In the genomic region with DNA sequence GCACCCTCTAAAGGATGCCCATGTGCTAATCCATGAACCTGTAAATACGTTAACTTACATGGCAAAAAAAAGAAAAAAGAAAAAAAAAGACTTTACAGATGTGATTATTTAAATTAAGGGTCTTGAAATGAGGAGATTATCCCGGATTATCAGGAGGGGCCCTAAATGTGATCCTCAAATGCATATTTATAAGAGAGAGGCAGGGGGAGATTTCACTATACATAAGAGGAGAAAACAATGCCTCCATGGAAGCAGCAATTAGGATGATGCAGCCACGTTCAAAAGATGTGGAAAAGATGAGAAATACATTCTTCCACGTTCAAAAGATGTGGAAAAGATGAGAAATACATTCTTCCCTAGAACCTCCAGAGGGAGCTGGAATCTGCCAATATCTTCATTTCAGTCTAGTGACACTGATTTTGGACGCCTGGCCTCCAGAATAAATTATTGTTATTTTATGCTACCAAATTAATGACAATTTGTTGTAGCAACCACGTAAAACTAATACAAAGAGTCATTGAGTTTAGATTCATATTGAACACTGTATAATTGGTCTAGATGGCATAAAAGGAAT, we compare ENCODE assay signal across 12 cellular contexts.
DNase-seq lines count a peak whose midpoint lies in the region; ATAC-seq lines count a peak whose summit lies in the region.
"Had no signal": no experiment of that assay in that cellular context is flagged by ENCODE, and none has a peak within 500 bp of the region (broad histone marks: within the 10 kb centered on the region; RNA-seq: fewer than 3 reads in every experiment).

No MANE protein-coding gene starts in this region.

- H3K27ac Mint-ChIP-seq in CD4-positive, alpha-beta memory T cell = no peak overlapping the region

- no peaks in the 10 kb centered on the region for H3K36me3 ChIP-seq in HAP-1 (replicated peaks)
- H3K36me3 ChIP-seq in CD4-positive, alpha-beta memory T cell (ENCODE audit: insufficient read depth, low read length) = no peaks in the 10 kb centered on the region

- H3K4me1 ChIP-seq in HAP-1 = no peaks in the 10 kb centered on the region; the same call in 1 of the 2 replicates
- H3K4me1 ChIP-seq in CD4-positive, alpha-beta memory T cell (ENCODE audit: insufficient read depth, low read length) = no peaks in the 10 kb centered on the region

- no peaks in the 10 kb centered on the region for H3K36me3 Mint-ChIP-seq in CD4-positive, alpha-beta memory T cell

- H3K27me3 ChIP-seq in HAP-1 (ENCODE audit: low read depth) = no peaks in the 10 kb centered on the region
- H3K27me3 ChIP-seq in CD4-positive, alpha-beta memory T cell (ENCODE audit: insufficient read depth, low read length) = no peaks in the 10 kb centered on the region

- no peaks in the 10 kb centered on the region for H3K4me1 Mint-ChIP-seq in CD4-positive, alpha-beta memory T cell

- no peak overlapping the region for H3K4me3 Mint-ChIP-seq in CD4-positive, alpha-beta memory T cell

- POLR2A ChIA-PET in CD4-positive, alpha-beta memory T cell (lab: Charles Lee; ENCODE audit: partially characterized antibody) = no interaction called here

- peaks cover 4% of the 10 kb centered on the region; the same call in 1 of the 2 replicates for H3K9me3 ChIP-seq in HAP-1
- no peaks in the 10 kb centered on the region for H3K9me3 ChIP-seq in CD4-positive, alpha-beta memory T cell (ENCODE audit: control insufficient read depth in 1 of 2, low read length in 2 of 2)

- H3K27ac ChIP-seq in CD4-positive, alpha-beta memory T cell (ENCODE audit: low read depth, low read length) = no peak overlapping the region
- H3K27ac ChIP-seq: SK-N-MC had no signal

- DNase-seq in AG08395 (ENCODE audit: low spot score) (peak; percentile 10), HAP-1 (ENCODE audit: low spot score in 2 of 2) (peak; percentile 13 to 56), SW480 (ENCODE audit: low spot score) (peak; percentile 18), globus pallidus (ENCODE audit: low spot score) (peak; percentile 3), SKM-1 treated with dmso at 0.1 percent for 144 hours (lab: John Stamatoyannopoulos, UW; ENCODE audit: unreplicated experiment) (no peak), cortex of kidney (lab: John Stamatoyannopoulos, UW) (no peak)
- DNase-seq in CD4-positive, alpha-beta memory T cell = no peak
- DNase-seq: activated CD8-positive, alpha-beta memory T cell treated with anti-CD3 and anti-CD28 coated beads, Interleukin-2, amount 50 U/mL, for 48 hours; NCI-H1048; stimulated activated CD4-positive, alpha-beta T cell treated with anti-CD3 and anti-CD28 coated beads, Interleukin-15, amount 100 ng/mL, for 24 hours had no signal

- intact Hi-C loops in CD4-positive, alpha-beta memory T cell (cut with micrococcal nuclease) = no loop called here

- no peak overlapping the region for H3K4me3 ChIP-seq in HAP-1
- H3K4me3 ChIP-seq in CD4-positive, alpha-beta memory T cell (ENCODE audit: low read length in 2 of 2) = no peak overlapping the region
- H3K4me3 ChIP-seq: SK-N-MC had no signal

- ATAC-seq in GM21717 (IDR thresholded peaks at IDR 0.05; ENCODE audit: unreplicated experiment) = no peak

- CTCF ChIA-PET in CD4-positive, alpha-beta memory T cell (lab: Charles Lee; ENCODE audit: partially characterized antibody) = no interaction called here

- in situ Hi-C loops in HAP-1 (cut with MboI; ENCODE audit: low sequenced_read_pairs) = loop anchor here (25.0 kb wide), 1 partner anchor 206 kb away; no protein-coding TSS in a partner anchor

- H3K27me3 Mint-ChIP-seq in CD4-positive, alpha-beta memory T cell = no peaks in the 10 kb centered on the region

- peaks cover 3 to 16% (median 7%) of the 10 kb centered on the region in 8 donors for H3K9me3 Mint-ChIP-seq in CD4-positive, alpha-beta memory T cell

Comparison
In these comparisons a context has a peak if more than half of its experiments do, and no peak if none do; other contexts are left out.
1. DNase-seq: peak in AG08395 (single experiment), HAP-1 (2 of 2), SW480 (single experiment) and globus pallidus (single experiment); none in SKM-1 treated with dmso at 0.1 percent for 144 hours (single experiment), CD4-positive, alpha-beta memory T cell (0 of 5) and cortex of kidney (single experiment).